ENCODE assay signal across 9 cellular contexts in genomic region chr16:69997956-69998355, GRCh38. TPM values are rescaled to one million over a fixed set of nuclear protein-coding genes. Genes with fewer than 3 reads are reported as not detected.
DNase-seq lines count a peak whose midpoint lies in the region; ATAC-seq, FAIRE-seq and TF ChIP-seq lines count a peak whose summit lies in the region.
"Not testable (repeated sequence)": the region's sequence is repeated elsewhere in the genome, so short reads cannot be mapped to it uniquely, and the experiment has no call there.
"Had no signal": no experiment of that assay in that cellular context is flagged by ENCODE, and none has a peak within 500 bp of the region (broad histone marks: within the 10 kb centered on the region; RNA-seq: fewer than 3 reads in every experiment).

No MANE protein-coding gene starts in this region.

- H3K27me3 ChIP-seq in ACC112 (ENCODE audit: insufficient read depth, low read length); foreskin keratinocyte; osteoblast (ENCODE audit: insufficient read depth, low read length): not testable (repeated sequence)

- H4K20me1 ChIP-seq in osteoblast (ENCODE audit: insufficient read depth, low read length): not testable (repeated sequence)

- not testable (repeated sequence) for FAIRE-seq in HTR-8/SVneo (lab: Jason Lieb, UNC)

- H3K79me2 ChIP-seq in ACC112 (ENCODE audit: control insufficient read depth, insufficient read depth, low read length, unreplicated experiment); osteoblast (ENCODE audit: insufficient read depth, low read length): not testable (repeated sequence)

- H2AFZ ChIP-seq in ACC112 (ENCODE audit: low read length, unreplicated experiment); osteoblast (ENCODE audit: low read length): not testable (repeated sequence)

- not testable (repeated sequence) for ATAC-seq in foreskin keratinocyte

- H3K27ac ChIP-seq in ACC112 (ENCODE audit: low read depth, low read length) (peak overlapping the region; percentile 79), osteoblast (ENCODE audit: low read depth, low read length) (peak overlapping the region; percentile 23)
- H3K27ac ChIP-seq in foreskin keratinocyte: not testable (repeated sequence)

- peaks cover 11% of the 10 kb centered on the region for H3K4me1 ChIP-seq in ACC112 (ENCODE audit: control insufficient read depth, insufficient read depth, low read length, unreplicated experiment)
- not testable (repeated sequence) for H3K4me1 ChIP-seq in foreskin keratinocyte; osteoblast (ENCODE audit: insufficient read depth, low read length)

- TF ChIP-seq CTCF in foreskin keratinocyte (conservative IDR thresholded peaks at IDR 0.05); osteoblast (IDR thresholded peaks at IDR 0.05; ENCODE audit: extremely low read depth, low read depth, low read length): not testable (repeated sequence)

- H3K4me3 ChIP-seq in ACC112 (ENCODE audit: low read depth, low read length); osteoblast (ENCODE audit: insufficient read depth, low read length): not testable (repeated sequence)

- H3K9me3 ChIP-seq in osteoblast (ENCODE audit: low read depth, low read length): not testable (repeated sequence)

- DNase-seq in GM03348 (ENCODE audit: low spot score): peak; percentile 13
- DNase-seq in HTR-8/SVneo (ENCODE audit: insufficient read length, low spot score): peak; percentile 10
- peak; percentile 27 for DNase-seq in RPMI7951 (ENCODE audit: low read depth)
- peak; percentile 49 for DNase-seq in astrocyte of the hippocampus (ENCODE audit: low read depth, low spot score)
- peak; percentile 48 for DNase-seq in dermis blood vessel endothelial cell
- peak; percentile 56 to 71 for DNase-seq in foreskin keratinocyte
- peak; percentile 21 for DNase-seq in osteoblast (ENCODE audit: insufficient read length, low spot score, missing footprints)

- H3K36me3 ChIP-seq in ACC112 (ENCODE audit: insufficient read depth, low read length): not testable (repeated sequence)
- H3K36me3 ChIP-seq in osteoblast (ENCODE audit: insufficient read depth, low read length): peaks cover 12% of the 10 kb centered on the region

- H3K4me2 ChIP-seq in osteoblast (ENCODE audit: insufficient read depth, low read length): not testable (repeated sequence)

RNA-seq across cellular contexts. Expression of gene CLEC18A, which starts 46.8 kb away (rescaled TPM):
- total RNA-seq in RPMI7951 (2014; rRNA removed; shearing (Covaris generic)): under 0.01 and 0.10 TPM in 2 replicates
- total RNA-seq in dermis blood vessel endothelial cell (0.14 and 0.68 TPM in 2 replicates), foreskin keratinocyte (0.10 and 0.11 TPM in 2 replicates), osteoblast (0.29 and 1.1 TPM in 2 replicates)
- 0.04 and 0.06 TPM in 2 replicates for polyA plus RNA-seq in foreskin keratinocyte
- polyA plus RNA-seq: IgD-negative memory B cell had no signal

Comparison
In these comparisons a context has a peak if more than half of its experiments do, and no peak if none do; other contexts are left out.
1. DNase-seq: peak in every context shown above with its lines; median percentile 64 in foreskin keratinocyte; 49 in astrocyte of the hippocampus; 48 in dermis blood vessel endothelial cell; 27 in RPMI7951; 21 in osteoblast; 13 in GM03348; 10 in HTR-8/SVneo.